In the genomic region with DNA sequence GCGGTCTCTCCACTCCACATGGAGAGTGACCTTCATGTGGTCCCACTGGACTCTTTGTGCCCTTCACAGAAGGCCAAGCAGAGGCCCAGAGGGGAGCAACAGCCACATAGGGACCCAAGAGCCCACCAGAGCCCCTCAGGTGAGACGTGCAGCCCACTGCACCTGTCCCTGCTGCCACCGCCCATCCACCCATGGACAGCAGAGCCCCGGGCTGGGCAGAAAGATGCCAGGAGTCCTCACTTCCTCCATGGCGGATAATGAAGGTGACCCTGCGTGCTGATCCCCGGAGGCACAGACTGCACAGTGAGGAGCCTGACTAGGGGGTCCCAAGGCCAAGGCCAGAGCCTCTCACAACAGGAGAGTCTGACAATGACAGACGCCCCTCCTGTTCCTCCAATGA, we compare ENCODE assay signal across 15 cellular contexts. TPM values are rescaled to one million over a fixed set of nuclear protein-coding genes. Genes with fewer than 3 reads are reported as not detected.
A peak's percentile ranks its signal among the peaks of the same experiment; 100 is the strongest.
DNase-seq lines count a peak whose midpoint lies in the region; ATAC-seq and TF ChIP-seq lines count a peak whose summit lies in the region.
"Had no signal": no experiment of that assay in that cellular context is flagged by ENCODE, and none has a peak within 500 bp of the region (broad histone marks: within the 10 kb centered on the region; RNA-seq: fewer than 3 reads in every experiment).

No MANE protein-coding gene starts in this region.

- CTCF ChIA-PET in Caco-2 (lab: Charles Lee) = no interaction called here

- H3K9me3 Mint-ChIP-seq in Caco-2 (ENCODE audit: unreplicated experiment) = no peaks in the 10 kb centered on the region
- H3K9me3 Mint-ChIP-seq: CD4-positive, alpha-beta T cell; H9; HFFc6 had no signal

- intact Hi-C loops in Caco-2 (cut with micrococcal nuclease; ENCODE audit: unreplicated experiment) (no loop called here), lower lobe of right lung (cut with DNase I) (no loop called here), cardiac septum (cut with DNase I) (no loop called here)

- no peak for ATAC-seq in lower lobe of right lung
- ATAC-seq: GM12878 had no signal

- BruUV-seq in Caco-2 (replicated peaks; lab: Mats Ljungman, UMichigan) = TSS peak; percentile 19

- H3K4me2 ChIP-seq in osteoblast (ENCODE audit: insufficient read depth, low read length) = no peak overlapping the region
- H3K4me2 ChIP-seq: BLaER1 treated with 17β-estradiol and CSF1 and Interleukin-3, amounts not matched to agents 10 nM and 100 nM had no signal

- H3K27ac Mint-ChIP-seq in Caco-2 (ENCODE audit: unreplicated experiment) = no peak overlapping the region
- H3K27ac Mint-ChIP-seq: CD4-positive, alpha-beta T cell; H9; HFFc6 had no signal

- H3K9me3 ChIP-seq in Caco-2 (no peaks in the 10 kb centered on the region), SK-N-MC (ENCODE audit: low read depth, low read length) (no peaks in the 10 kb centered on the region), lower lobe of right lung (no peaks in the 10 kb centered on the region), osteoblast (ENCODE audit: low read depth, low read length) (no peaks in the 10 kb centered on the region)
- H3K9me3 ChIP-seq: BLaER1 treated with 17β-estradiol and CSF1 and Interleukin-3, amounts not matched to agents 10 nM and 100 nM had no signal

- H3K4me3 ChIP-seq in Caco-2 (ENCODE audit: low read depth, low read length) (no peak overlapping the region), SK-N-MC (no peak overlapping the region), lower lobe of right lung (no peak overlapping the region), osteoblast (ENCODE audit: insufficient read depth, low read length) (no peak overlapping the region)
- H3K4me3 ChIP-seq: BLaER1 treated with 17β-estradiol and CSF1 and Interleukin-3, amounts not matched to agents 10 nM and 100 nM; GM12878 had no signal

- no peak overlapping the region for H3K9ac ChIP-seq in SK-N-MC (ENCODE audit: insufficient read length)
- H3K9ac ChIP-seq: BLaER1 treated with 17β-estradiol and CSF1 and Interleukin-3, amounts not matched to agents 10 nM and 100 nM had no signal

- H3K36me3 Mint-ChIP-seq in Caco-2 (ENCODE audit: insufficient read depth, unreplicated experiment) = peaks cover 5% of the 10 kb centered on the region

- POLR2A ChIA-PET in Caco-2 (lab: Charles Lee) = no interaction called here

- no peaks in the 10 kb centered on the region for H3K79me2 ChIP-seq in osteoblast (ENCODE audit: insufficient read depth, low read length)

- no peak for DNase-seq in Caco-2
- no peak for DNase-seq in SK-N-MC (ENCODE audit: low read depth, low spot score)
- DNase-seq in lower lobe of right lung = no peak
- peak; percentile 31 for DNase-seq in osteoblast (ENCODE audit: insufficient read length, low spot score, missing footprints)
- no peak for DNase-seq in central memory CD4-positive, alpha-beta T cell
- DNase-seq in cardiac septum (ENCODE audit: low spot score) = no peak
- DNase-seq in NCI-H345 (lab: John Stamatoyannopoulos, UW) = no peak
- DNase-seq: CD4-positive, alpha-beta T cell; DMS79; GOT3; H9; HFFc6 had no signal

- H3K36me3 ChIP-seq in Caco-2 (ENCODE audit: control insufficient read depth, insufficient read depth, low read length) (no peaks in the 10 kb centered on the region), SK-N-MC (ENCODE audit: insufficient read depth, low read length) (no peaks in the 10 kb centered on the region), lower lobe of right lung (no peaks in the 10 kb centered on the region), osteoblast (ENCODE audit: insufficient read depth, low read length) (no peaks in the 10 kb centered on the region)
- H3K36me3 ChIP-seq: BLaER1 treated with 17β-estradiol and CSF1 and Interleukin-3, amounts not matched to agents 10 nM and 100 nM had no signal

- H3K27ac ChIP-seq in SK-N-MC (peak overlapping the region; percentile 64), lower lobe of right lung (peak overlapping the region; percentile 79), osteoblast (ENCODE audit: low read depth, low read length) (no peak overlapping the region)
- H3K27ac ChIP-seq: BLaER1 treated with 17β-estradiol and CSF1 and Interleukin-3, amounts not matched to agents 10 nM and 100 nM had no signal

- TF ChIP-seq CTCF in Caco-2 (IDR thresholded peaks at IDR 0.05; ENCODE audit: insufficient read depth in 1 of 2, low read depth in 1 of 2, low read length in 1 of 2, severe bottlenecking in 1 of 2, unreplicated experiment in 1 of 2) = no peak
- no peak for TF ChIP-seq CTCF in lower lobe of right lung (IDR thresholded peaks at IDR 0.05)
- TF ChIP-seq CTCF in osteoblast (IDR thresholded peaks at IDR 0.05; ENCODE audit: extremely low read depth, low read depth, low read length) = no peak

- no peaks in the 10 kb centered on the region for H3K27me3 Mint-ChIP-seq in Caco-2 (ENCODE audit: insufficient read depth, unreplicated experiment)

- H3K4me1 ChIP-seq in Caco-2 (peaks cover 7% of the 10 kb centered on the region; the same call in 1 of the 2 replicates), lower lobe of right lung (peaks cover 28% of the 10 kb centered on the region), osteoblast (ENCODE audit: insufficient read depth, low read length) (peaks cover 8% of the 10 kb centered on the region)

- no peak overlapping the region for H3K4me3 Mint-ChIP-seq in Caco-2 (ENCODE audit: unreplicated experiment)
- H3K4me3 Mint-ChIP-seq: H9, HFFc6 had no signal

- peaks cover 9% of the 10 kb centered on the region for H4K20me1 ChIP-seq in osteoblast (ENCODE audit: insufficient read depth, low read length)

- no peaks in the 10 kb centered on the region for H3K4me1 Mint-ChIP-seq in Caco-2 (ENCODE audit: low read depth, unreplicated experiment)

- no peaks in the 10 kb centered on the region for H3K27me3 ChIP-seq in Caco-2 (replicated peaks; ENCODE audit: control insufficient read depth, insufficient read depth, low read length)
- H3K27me3 ChIP-seq in lower lobe of right lung (ENCODE audit: low read depth) = no peaks in the 10 kb centered on the region
- no peaks in the 10 kb centered on the region for H3K27me3 ChIP-seq in osteoblast (ENCODE audit: insufficient read depth, low read length)

- H2AFZ ChIP-seq in osteoblast (ENCODE audit: low read length) = no peak overlapping the region

RNA-seq across cellular contexts. Expression of gene PPP1R26, which starts 3.0 kb away (rescaled TPM):
- 23.7 and 24.3 TPM in 2 replicates for total RNA-seq in Caco-2 (2022)
- 22.8 TPM for total RNA-seq in lower lobe of right lung
- 9.4 and 10.5 TPM in 2 replicates for total RNA-seq in osteoblast
- total RNA-seq in cardiac septum = 26.3 TPM

RNA-seq across cellular contexts. Expression of gene MRPS2, which starts 23.9 kb away (rescaled TPM):
- 65.5 and 66.9 TPM in 2 replicates for total RNA-seq in Caco-2 (2022)
- 21.9 TPM for total RNA-seq in lower lobe of right lung
- total RNA-seq in osteoblast = 13.0 and 18.3 TPM in 2 replicates
- total RNA-seq in cardiac septum = 37.2 TPM

RNA-seq across cellular contexts. Expression of gene LCN1, which starts 44.7 kb away (rescaled TPM):
- total RNA-seq in Caco-2 (2022) (not detected in 2 replicates), lower lobe of right lung (not detected), osteoblast (not detected in 2 replicates), cardiac septum (not detected)
- total RNA-seq: CD4-positive, alpha-beta T cell; G401; GM12878; H9 had no signal
